In genomic region chr1:171881466-171881865, GRCh38 we compare ENCODE assay signal across 20 cellular contexts. TPM values are rescaled to one million over a fixed set of nuclear protein-coding genes. Genes with fewer than 3 reads are reported as not detected.
DNase-seq lines count a peak whose midpoint lies in the region; ATAC-seq and TF ChIP-seq lines count a peak whose summit lies in the region.
"Had no signal": no experiment of that assay in that cellular context is flagged by ENCODE, and none has a peak within 500 bp of the region (broad histone marks: within the 10 kb centered on the region; RNA-seq: fewer than 3 reads in every experiment).

No MANE protein-coding gene starts in this region.

- H3K4me3 ChIP-seq in HCT116 (replicated peaks in 1 of 2; ENCODE audit: low read depth in 1 of 2, low read length in 2 of 2) (no peak overlapping the region), colonic mucosa (no peak overlapping the region), thyroid gland (replicated peaks in 1 of 3) (no peak overlapping the region)
- H3K4me3 ChIP-seq: BLaER1 treated with 17β-estradiol and CSF1 and Interleukin-3, amounts not matched to agents 10 nM and 100 nM had no signal

- peak overlapping the region; percentile 22 for H3K27ac Mint-ChIP-seq in neural crest cell (ENCODE audit: unreplicated experiment)
- H3K27ac Mint-ChIP-seq: CD8-positive, alpha-beta T cell; H9 had no signal

- DNase-seq in HCT116 (ENCODE audit: low read depth, low spot score) = no peak
- peak; percentile 83 for DNase-seq in NCI-H526 treated with DMSO at 0.1 percent for 48 hours (lab: John Stamatoyannopoulos, UW)
- peak; percentile 47 for DNase-seq in colonic mucosa
- no peak for DNase-seq in neural crest cell (ENCODE audit: low read depth, low spot score)
- DNase-seq in thyroid gland = no peak
- DNase-seq: CD8-positive, alpha-beta T cell; DMS79; H9; NCI-H1417; NCI-H187 treated with DMSO at 0.1 percent for 48 hours; NCI-H345; NCI-H524 treated with DMSO at 0.1 percent for 48 hours; NK-92 treated with Interleukin-12 subunit alpha and Interleukin-12 subunit beta, amount 100 ng/mL, for 24 hours; SHP77 treated with DMSO at 0.1 percent for 48 hours had no signal

- 91 to 100% methylated on average over 1 of the region's 1 CpG for WGBS in thyroid gland, 2 donors

- no peak overlapping the region for H3K4me3 Mint-ChIP-seq in neural crest cell
- H3K4me3 Mint-ChIP-seq: CD8-positive, alpha-beta T cell; H9 had no signal

- no peaks in the 10 kb centered on the region for H3K36me3 Mint-ChIP-seq in neural crest cell (ENCODE audit: low read depth)
- H3K36me3 Mint-ChIP-seq: CD8-positive, alpha-beta T cell had no signal

- peak; percentile 52; the same call in 1 of the 2 replicates for ATAC-seq in HCT116
- ATAC-seq in HG03108 (IDR thresholded peaks at IDR 0.05; ENCODE audit: unreplicated experiment) = no peak
- ATAC-seq in GM21515 (IDR thresholded peaks at IDR 0.05; ENCODE audit: unreplicated experiment) = no peak
- ATAC-seq in activated CD4-positive, CD25-positive, alpha-beta regulatory T cell treated with anti-CD3 and anti-CD28 coated beads, Interleukin-2, amount 50 U/mL, for 24 hours = no peak
- ATAC-seq: CD8-positive, alpha-beta T cell; HepG2 had no signal

- POLR2A ChIA-PET in HCT116 (lab: Charles Lee) = no interaction called here

- peaks cover 20% of the 10 kb centered on the region for H3K4me1 Mint-ChIP-seq in neural crest cell

- H3K27me3 Mint-ChIP-seq in neural crest cell (ENCODE audit: low read depth) = no peaks in the 10 kb centered on the region

- RAD21 ChIA-PET in HCT116 (lab: Charles Lee; ENCODE audit: low non-redundant PET in 1 of 2, low total read pairs in 2 of 2, uncharacterized antibody in 2 of 2, unreplicated experiment in 2 of 2) = no interaction called here

- no peaks in the 10 kb centered on the region for H3K79me2 ChIP-seq in HCT116 (ENCODE audit: insufficient read depth, low read length)

- H3K4me1 ChIP-seq in HCT116 (ENCODE audit: control insufficient read depth in 1 of 2, insufficient read depth in 2 of 2, low read length in 2 of 2) (peaks cover 7% of the 10 kb centered on the region in 2 experiments), colonic mucosa (no peaks in the 10 kb centered on the region), thyroid gland (no peaks in the 10 kb centered on the region)

- H4K20me1 ChIP-seq in HCT116 (ENCODE audit: insufficient read depth) = no peaks in the 10 kb centered on the region
- H4K20me1 ChIP-seq: BLaER1 treated with 17β-estradiol and CSF1 and Interleukin-3, amounts not matched to agents 10 nM and 100 nM had no signal

- TF ChIP-seq CTCF in HCT116 (IDR thresholded peaks at IDR 0.05 in 2 of 3, conservative IDR thresholded peaks at IDR 0.05 in 1 of 3; ENCODE audit: borderline replicate concordance in 1 of 3, insufficient read depth in 1 of 3, low read depth in 2 of 3, low read length in 2 of 3) = no peak
- TF ChIP-seq CTCF in colonic mucosa (IDR thresholded peaks at IDR 0.05) = no peak
- TF ChIP-seq CTCF in neural crest cell (conservative IDR thresholded peaks at IDR 0.05) = no peak
- TF ChIP-seq CTCF in thyroid gland (IDR thresholded peaks at IDR 0.05) = no peak

- no TSS peak for BruUV-seq in HCT116 (replicated peaks; lab: Mats Ljungman, UMichigan)

- H3K36me3 ChIP-seq in HCT116 (ENCODE audit: control insufficient read depth in 1 of 2, insufficient read depth in 2 of 2, low read length in 2 of 2) = no peaks in the 10 kb centered on the region
- no peaks in the 10 kb centered on the region for H3K36me3 ChIP-seq in colonic mucosa
- no peaks in the 10 kb centered on the region for H3K36me3 ChIP-seq in thyroid gland
- H3K36me3 ChIP-seq: BLaER1 treated with 17β-estradiol and CSF1 and Interleukin-3, amounts not matched to agents 10 nM and 100 nM had no signal

- intact Hi-C loops in HCT116 (cut with micrococcal nuclease) = no loop called here
- intact Hi-C loops in colonic mucosa (cut with DNase I) = no loop called here
- intact Hi-C loops in thyroid gland (cut with DNase I) = no loop called here

- H2AFZ ChIP-seq in HCT116 (ENCODE audit: low read depth, low read length, poor library complexity, severe bottlenecking) = no peak overlapping the region

- H3K27me3 ChIP-seq in HCT116 (ENCODE audit: insufficient read depth, low read length) (no peaks in the 10 kb centered on the region), colonic mucosa (no peaks in the 10 kb centered on the region), thyroid gland (no peaks in the 10 kb centered on the region)
- H3K27me3 ChIP-seq: BLaER1 treated with 17β-estradiol and CSF1 and Interleukin-3, amounts not matched to agents 10 nM and 100 nM had no signal

- H3K27ac ChIP-seq in HCT116 (ENCODE audit: low read depth, low read length) (no peak overlapping the region), colonic mucosa (no peak overlapping the region), thyroid gland (no peak overlapping the region)
- H3K27ac ChIP-seq: BLaER1 treated with 17β-estradiol and CSF1 and Interleukin-3, amounts not matched to agents 10 nM and 100 nM; KMS-11 had no signal

- no peaks in the 10 kb centered on the region for H3K9me3 Mint-ChIP-seq in neural crest cell
- H3K9me3 Mint-ChIP-seq: CD8-positive, alpha-beta T cell; H9 had no signal

- peak overlapping the region; percentile 23; the same call in 1 of the 2 replicates for H3K4me2 ChIP-seq in HCT116 (ENCODE audit: low read length)
- H3K4me2 ChIP-seq: BLaER1 treated with 17β-estradiol and CSF1 and Interleukin-3, amounts not matched to agents 10 nM and 100 nM; KMS-11 had no signal

- TF ChIP-seq POLR2A in HCT116 (IDR thresholded peaks at IDR 0.05; ENCODE audit: borderline replicate concordance, extremely low read depth, insufficient read depth, insufficient read length) (no peak), thyroid gland (IDR thresholded peaks at IDR 0.05) (no peak)

- CTCF ChIA-PET in HCT116 (lab: Charles Lee) = no interaction called here

- H3K9ac ChIP-seq in HCT116 (ENCODE audit: low read length) (no peak overlapping the region), colonic mucosa (ENCODE audit: low read depth in 2 of 2, low read length in 2 of 2) (no peak overlapping the region)
- H3K9ac ChIP-seq: BLaER1 treated with 17β-estradiol and CSF1 and Interleukin-3, amounts not matched to agents 10 nM and 100 nM; KMS-11 had no signal

- H3K9me3 ChIP-seq in HCT116 (ENCODE audit: control insufficient read depth in 1 of 2, insufficient read depth in 1 of 2, low read depth in 1 of 2, low read length in 2 of 2) (no peaks in the 10 kb centered on the region), colonic mucosa (no peaks in the 10 kb centered on the region), thyroid gland (no peaks in the 10 kb centered on the region)
- H3K9me3 ChIP-seq: BLaER1 treated with 17β-estradiol and CSF1 and Interleukin-3, amounts not matched to agents 10 nM and 100 nM had no signal

- no peaks in the 10 kb centered on the region for H3K9me2 ChIP-seq in HCT116 (ENCODE audit: insufficient read depth)

- no peak for TF ChIP-seq RAD21 in HCT116 (IDR thresholded peaks at IDR 0.05; ENCODE audit: low read depth)

TF ChIP-seq in HCT116, 20 proteins besides CTCF, POLR2A, EP300 and RAD21:
- TF ChIP-seq TCF7L2 (IDR thresholded peaks at IDR 0.05; ENCODE audit: borderline replicate concordance, extremely low read depth, insufficient read depth, insufficient read length) (peak; percentile 77), MAX (IDR thresholded peaks at IDR 0.05) (no peak)

RNA-seq across cellular contexts. Expression of gene DNM3, which starts 40.2 kb away (rescaled TPM):
- total RNA-seq in HCT116 (2021; ENCODE audit: unreplicated experiment) = 3.1 TPM
- polyA plus RNA-seq in HCT116 (2012) = 0.77 and 1.3 TPM in 2 replicates
- 1 to 10 TPM; 1.7 to 2.6 TPM for total RNA-seq in colonic mucosa
- total RNA-seq in neural crest cell = 3.5 and 3.9 TPM in 2 replicates
- 10 to 100 TPM in 2 of 4 donors, 1 to 10 TPM in 2; 9.0 to 13.6 (median 10.8) TPM for total RNA-seq in thyroid gland
- total RNA-seq: HepG2 had no signal

Comparison
In these comparisons a context has a peak if more than half of its experiments do, and no peak if none do; other contexts are left out.
1. DNase-seq: peak in NCI-H526 treated with DMSO at 0.1 percent for 48 hours (single experiment) and colonic mucosa (single experiment); none in HCT116 (single experiment), neural crest cell (single experiment) and thyroid gland (0 of 2).